Comparison of ENCODE assay signal across 21 cellular contexts in genomic region chr15:68427366-68427765, GRCh38. TPM values are rescaled to one million over a fixed set of nuclear protein-coding genes. Genes with fewer than 3 reads are reported as not detected.
DNase-seq lines count a peak whose midpoint lies in the region; ATAC-seq and TF ChIP-seq lines count a peak whose summit lies in the region.
"Had no signal": no experiment of that assay in that cellular context is flagged by ENCODE, and none has a peak within 500 bp of the region (broad histone marks: within the 10 kb centered on the region; RNA-seq: fewer than 3 reads in every experiment).

No MANE protein-coding gene starts in this region.

- peak; percentile 60 to 68 for ATAC-seq in stimulated activated naive B cell treated with anti-CD40 and anti-IgM and Interleukin-4, amounts not matched to agents 10 μg/mL and 1 μg/mL and 100 μg/mL, for 72 hours (replicated peaks)
- ATAC-seq: lower lobe of right lung, sciatic nerve, T-helper 17 cell, WTC11 had no signal

- peak overlapping the region; percentile 95 for H3K27ac Mint-ChIP-seq in chondrocyte (ENCODE audit: unreplicated experiment)
- no peak overlapping the region for H3K27ac Mint-ChIP-seq in stimulated activated naive B cell treated with anti-CD40 and anti-IgM and Interleukin-4, amounts not matched to agents 10 μg/mL and 1 μg/mL and 100 μg/mL, for 72 hours
- H3K27ac Mint-ChIP-seq in mesothelial cell of epicardium, result no peak overlapping the region
- H3K27ac Mint-ChIP-seq in HFFc6, result no peak overlapping the region
- H3K27ac Mint-ChIP-seq: activated CD4-positive, alpha-beta memory T cell treated with anti-CD3 and anti-CD28 coated beads, Interleukin-2, amount 10 ng/mL, durations not matched to agents 7 days and 5 days; B cell; T-helper 17 cell; WTC11 had no signal

- H3K4me1 Mint-ChIP-seq in chondrocyte (ENCODE audit: low read depth) (peaks cover 82% of the 10 kb centered on the region), mesothelial cell of epicardium (peaks cover 5% of the 10 kb centered on the region), HFFc6 (ENCODE audit: low read depth) (peaks cover 21% of the 10 kb centered on the region)
- H3K4me1 Mint-ChIP-seq in stimulated activated naive B cell treated with anti-CD40 and anti-IgM and Interleukin-4, amounts not matched to agents 10 μg/mL and 1 μg/mL and 100 μg/mL, for 72 hours, result peaks cover 11 to 15% of the 10 kb centered on the region in 2 donors
- H3K4me1 Mint-ChIP-seq: activated CD4-positive, alpha-beta memory T cell treated with anti-CD3 and anti-CD28 coated beads, Interleukin-2, amount 10 ng/mL, durations not matched to agents 7 days and 5 days had no signal

- TF ChIP-seq CTCF in chondrocyte (IDR thresholded peaks at IDR 0.05) (no peak), mesothelial cell of epicardium (IDR thresholded peaks at IDR 0.05; ENCODE audit: unreplicated experiment) (no peak), HFFc6 (IDR thresholded peaks at IDR 0.05) (no peak)

- H3K9me3 Mint-ChIP-seq in chondrocyte (ENCODE audit: low read depth), result no peaks in the 10 kb centered on the region
- H3K9me3 Mint-ChIP-seq in stimulated activated naive B cell treated with anti-CD40 and anti-IgM and Interleukin-4, amounts not matched to agents 10 μg/mL and 1 μg/mL and 100 μg/mL, for 72 hours, result no peaks in the 10 kb centered on the region
- H3K9me3 Mint-ChIP-seq in mesothelial cell of epicardium, result no peaks in the 10 kb centered on the region
- H3K9me3 Mint-ChIP-seq in HFFc6, result no peaks in the 10 kb centered on the region
- H3K9me3 Mint-ChIP-seq: activated CD4-positive, alpha-beta memory T cell treated with anti-CD3 and anti-CD28 coated beads, Interleukin-2, amount 10 ng/mL, durations not matched to agents 7 days and 5 days; WTC11 had no signal

- peak; percentile 37 for DNase-seq in ELR (ENCODE audit: low read depth)
- peak; percentile 13 for DNase-seq in MV-4-11 (lab: John Stamatoyannopoulos, UW)
- DNase-seq in chondrocyte (ENCODE audit: low spot score), result no peak
- no peak for DNase-seq in stimulated activated naive B cell treated with anti-CD40 and anti-IgM and Interleukin-4, amounts not matched to agents 10 μg/mL and 1 μg/mL and 100 μg/mL, for 72 hours
- no peak for DNase-seq in mesothelial cell of epicardium (ENCODE audit: low spot score in 2 of 2, unreplicated experiment in 2 of 2)
- DNase-seq in putamen (ENCODE audit: low spot score), result no peak
- no peak for DNase-seq in HFFc6
- DNase-seq: activated CD4-positive, alpha-beta memory T cell treated with anti-CD3 and anti-CD28 coated beads, Interleukin-2, amount 10 ng/mL, durations not matched to agents 7 days and 5 days; activated T-cell treated with anti-CD3 and anti-CD28 coated beads, Interleukin-2, amount 50 U/mL, for 1 hour; Calu3; foreskin fibroblast; Kasumi-1; lower lobe of right lung; NCI-H1417 treated with DMSO at 0.1 percent for 48 hours; NCI-H526; nucleus accumbens; SJCRH30; T-helper 17 cell had no signal

- H3K4me3 Mint-ChIP-seq in chondrocyte (ENCODE audit: unreplicated experiment) (peak overlapping the region; percentile 97), mesothelial cell of epicardium (no peak overlapping the region), HFFc6 (no peak overlapping the region)
- H3K4me3 Mint-ChIP-seq in stimulated activated naive B cell treated with anti-CD40 and anti-IgM and Interleukin-4, amounts not matched to agents 10 μg/mL and 1 μg/mL and 100 μg/mL, for 72 hours, result no peak overlapping the region
- H3K4me3 Mint-ChIP-seq: activated CD4-positive, alpha-beta memory T cell treated with anti-CD3 and anti-CD28 coated beads, Interleukin-2, amount 10 ng/mL, durations not matched to agents 7 days and 5 days; B cell; T-helper 17 cell; WTC11 had no signal

- peaks cover 46% of the 10 kb centered on the region for H3K36me3 Mint-ChIP-seq in chondrocyte (ENCODE audit: low read depth)
- H3K36me3 Mint-ChIP-seq in stimulated activated naive B cell treated with anti-CD40 and anti-IgM and Interleukin-4, amounts not matched to agents 10 μg/mL and 1 μg/mL and 100 μg/mL, for 72 hours, result no peaks in the 10 kb centered on the region
- H3K36me3 Mint-ChIP-seq in mesothelial cell of epicardium, result no peaks in the 10 kb centered on the region
- no peaks in the 10 kb centered on the region for H3K36me3 Mint-ChIP-seq in HFFc6 (ENCODE audit: low read depth)
- H3K36me3 Mint-ChIP-seq: WTC11 had no signal

- no peaks in the 10 kb centered on the region for H3K27me3 Mint-ChIP-seq in chondrocyte (ENCODE audit: low read depth)
- H3K27me3 Mint-ChIP-seq in stimulated activated naive B cell treated with anti-CD40 and anti-IgM and Interleukin-4, amounts not matched to agents 10 μg/mL and 1 μg/mL and 100 μg/mL, for 72 hours, result peaks cover 34 to 53% of the 10 kb centered on the region in 2 donors
- H3K27me3 Mint-ChIP-seq in mesothelial cell of epicardium (ENCODE audit: low read depth), result peaks cover 50% of the 10 kb centered on the region
- H3K27me3 Mint-ChIP-seq in HFFc6 (ENCODE audit: insufficient read depth), result peaks cover 24% of the 10 kb centered on the region

RNA-seq across cellular contexts. Expression of gene ITGA11, which starts 4.6 kb away (rescaled TPM):
- total RNA-seq in chondrocyte, result 965 to 1,105 TPM (median 1,092 TPM) in 3 replicates
- 2.3 to 3.5 TPM (median 2.7 TPM) in 3 replicates for total RNA-seq in mesothelial cell of epicardium
- 1 to 10 TPM; 1.2 to 2.1 (median 1.4) TPM for total RNA-seq in HFFc6 (2021; fragmentation: NEBNext Ultra II Directional; extraction: Animal tissue kit (Norgen Biotek cat#: 25700))
- total RNA-seq: B cell, Calu3, SJCRH30 had no signal

Comparison
In these comparisons a context has a peak if more than half of its experiments do, and no peak if none do; other contexts are left out.
1. DNase-seq: peak in ELR (single experiment) and MV-4-11 (single experiment); none in chondrocyte (single experiment), stimulated activated naive B cell treated with anti-CD40 and anti-IgM and Interleukin-4, amounts not matched to agents 10 μg/mL and 1 μg/mL and 100 μg/mL, for 72 hours (single experiment), mesothelial cell of epicardium (0 of 2), putamen (single experiment) and HFFc6 (single experiment).
2. RNA of gene ITGA11, which starts 4.6 kb away (total RNA-seq): 965 to 1,105 TPM in chondrocyte; 2.3 to 3.5 TPM in mesothelial cell of epicardium and 1.2 to 2.1 TPM in HFFc6; every median in the first group is over 100 times any median in the second.